ENCODE assay signal across 17 cellular contexts in genomic region chr14:90319173-90319572, GRCh38. TPM values are rescaled to one million over a fixed set of nuclear protein-coding genes. Genes with fewer than 3 reads are reported as not detected.
A peak's percentile ranks its signal among the peaks of the same experiment; 100 is the strongest.
DNase-seq lines count a peak whose midpoint lies in the region; ATAC-seq and TF ChIP-seq lines count a peak whose summit lies in the region.
"Had no signal": no experiment of that assay in that cellular context is flagged by ENCODE, and none has a peak within 500 bp of the region (broad histone marks: within the 10 kb centered on the region; RNA-seq: fewer than 3 reads in every experiment).

No MANE protein-coding gene starts in this region.

- H3K9me3 Mint-ChIP-seq in natural killer cell = no peaks in the 10 kb centered on the region

- peak; percentile 59 for ATAC-seq in RWPE2 (ENCODE audit: low read depth)
- peak; percentile 14 for ATAC-seq in foreskin keratinocyte
- ATAC-seq in natural killer cell = no peak
- ATAC-seq in HG03095 (IDR thresholded peaks at IDR 0.05; ENCODE audit: unreplicated experiment) = no peak
- ATAC-seq: K562 had no signal

- H3K9me3 ChIP-seq in RWPE2 (ENCODE audit: severe bottlenecking) = no peaks in the 10 kb centered on the region
- H3K9me3 ChIP-seq: SJSA1 had no signal

- no peak overlapping the region for H3K4me3 Mint-ChIP-seq in natural killer cell

- no peaks in the 10 kb centered on the region for H3K27me3 Mint-ChIP-seq in natural killer cell (ENCODE audit: low read depth in 2 of 2)

- peaks cover 31% of the 10 kb centered on the region for H3K36me3 ChIP-seq in RWPE2 (ENCODE audit: low read depth)

- no peaks in the 10 kb centered on the region for H3K27me3 ChIP-seq in RWPE2 (ENCODE audit: insufficient read depth, poor library complexity, severe bottlenecking)
- H3K27me3 ChIP-seq in foreskin keratinocyte = no peaks in the 10 kb centered on the region
- H3K27me3 ChIP-seq: BLaER1 treated with 17β-estradiol and CSF1 and Interleukin-3, amounts not matched to agents 10 nM and 100 nM; SJSA1 had no signal

- peaks cover 17 to 19% of the 10 kb centered on the region in 2 donors for H3K4me1 Mint-ChIP-seq in natural killer cell

- H3K36me3 Mint-ChIP-seq in natural killer cell = peaks cover 14% of the 10 kb centered on the region

- no peak overlapping the region for H3K4me3 ChIP-seq in RWPE2 (ENCODE audit: severe bottlenecking)
- H3K4me3 ChIP-seq: BLaER1 treated with 17β-estradiol and CSF1 and Interleukin-3, amounts not matched to agents 10 nM and 100 nM; K562; SJSA1 had no signal

- H3K27ac ChIP-seq in RWPE2 (ENCODE audit: poor library complexity, severe bottlenecking) (no peak overlapping the region), foreskin keratinocyte (no peak overlapping the region)
- H3K27ac ChIP-seq: BLaER1 treated with 17β-estradiol and CSF1 and Interleukin-3, amounts not matched to agents 10 nM and 100 nM; RWPE1; SJSA1 had no signal

- TF ChIP-seq CTCF in RWPE2 (IDR thresholded peaks at IDR 0.05; ENCODE audit: poor library complexity, severe bottlenecking) (no peak), foreskin keratinocyte (conservative IDR thresholded peaks at IDR 0.05) (no peak), natural killer cell (IDR thresholded peaks at IDR 0.05) (no peak)

- intact Hi-C loops in natural killer cell (cut with micrococcal nuclease) = no loop called here

- H3K27ac Mint-ChIP-seq in natural killer cell = no peak overlapping the region

- H3K4me1 ChIP-seq in RWPE2 (ENCODE audit: insufficient read depth, poor library complexity, severe bottlenecking) = peaks cover 5% of the 10 kb centered on the region
- peaks cover 8% of the 10 kb centered on the region for H3K4me1 ChIP-seq in foreskin keratinocyte

- DNase-seq in AG08395 (ENCODE audit: low spot score) (peak; percentile 7), ELR (ENCODE audit: low read depth) (peak; percentile 72), RWPE2 (ENCODE audit: low spot score) (no peak), foreskin keratinocyte (peak; percentile 11 to 36), CD1c-positive myeloid dendritic cell (ENCODE audit: extremely low spot score) (no peak), natural killer cell (no peak)
- DNase-seq: COR-L47, NCI-H1048, NCI-H146, NCI-H2107, NCI-H226, NCI-H526 had no signal

RNA-seq across cellular contexts. Expression of gene NRDE2, which starts 12.6 kb away (rescaled TPM):
- total RNA-seq in foreskin keratinocyte (8.8 and 10.3 TPM in 2 replicates), natural killer cell (10 to 100 TPM; 32.6 to 46.3 (median 40.7) TPM)
- polyA plus RNA-seq in foreskin keratinocyte = 5.5 and 6.5 TPM in 2 replicates

Comparison
In these comparisons a context has a peak if more than half of its experiments do, and no peak if none do; other contexts are left out.
1. DNase-seq: peak in AG08395 (single experiment), ELR (single experiment) and foreskin keratinocyte (2 of 2); none in RWPE2 (single experiment), CD1c-positive myeloid dendritic cell (single experiment) and natural killer cell (single experiment).
2. ATAC-seq: peak in RWPE2 (single experiment) and foreskin keratinocyte (single experiment); none in natural killer cell (0 of 3) and HG03095 (single experiment).